In the genomic region with DNA sequence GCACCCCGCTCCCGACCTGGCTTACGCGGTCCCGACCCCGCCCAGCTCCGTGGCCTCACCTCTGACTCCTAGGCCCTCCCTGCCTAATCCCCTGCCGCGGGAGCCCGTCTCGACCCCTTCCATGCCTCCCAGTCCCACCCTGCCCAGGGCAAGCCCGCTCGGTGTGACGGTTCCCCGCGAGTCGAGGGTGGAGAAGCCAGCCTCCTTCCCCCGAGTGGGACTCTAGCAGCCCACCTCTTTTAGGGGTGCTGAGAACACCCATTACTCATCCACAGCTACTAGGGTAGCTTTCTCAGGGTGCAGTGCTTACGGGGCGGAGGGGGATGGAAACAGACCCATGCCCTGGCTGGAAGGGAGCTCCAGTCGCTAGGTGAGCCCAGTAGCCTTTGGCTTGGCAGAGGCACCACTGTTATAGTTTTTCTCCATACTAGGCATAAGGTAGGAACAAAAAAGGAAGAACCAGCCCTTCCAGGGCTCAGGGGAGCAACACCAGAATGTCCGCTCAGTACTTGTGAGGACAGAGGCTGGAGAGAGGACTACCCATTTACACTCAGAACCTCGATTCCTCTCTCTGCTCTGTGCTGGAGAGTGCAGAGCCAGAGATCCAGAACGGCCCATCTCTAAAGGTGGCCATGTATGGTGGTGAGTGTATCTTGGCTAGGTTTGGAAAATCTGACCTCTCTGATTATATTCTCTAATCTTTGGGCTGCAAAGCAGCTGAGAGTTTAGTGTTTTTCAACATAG, we compare ENCODE assay signal across 8 cellular contexts. TPM values are rescaled to one million over a fixed set of nuclear protein-coding genes. Genes with fewer than 3 reads are reported as not detected.
A peak's percentile ranks its signal among the peaks of the same experiment; 100 is the strongest.
DNase-seq lines count a peak whose midpoint lies in the region; ATAC-seq and TF ChIP-seq lines count a peak whose summit lies in the region.

No MANE protein-coding gene starts in this region.

- DNase-seq in ELF-1 (ENCODE audit: low read depth, low spot score) (peak; percentile 29), ascending aorta (ENCODE audit: low spot score in 2 of 2) (peak in 1 of 2 donors; percentile 72), A172 (ENCODE audit: low spot score) (no peak)
- no peak for DNase-seq in Jurkat, Clone E6-1 (ENCODE audit: low read depth, low spot score)

- ATAC-seq in GM21515 (IDR thresholded peaks at IDR 0.05; ENCODE audit: unreplicated experiment) (no peak), HG03469 (IDR thresholded peaks at IDR 0.05; ENCODE audit: unreplicated experiment) (no peak)

- H3K4me3 ChIP-seq in Jurkat, Clone E6-1 (ENCODE audit: low read length), result peak overlapping the region; percentile 87
- H3K4me3 ChIP-seq in ascending aorta (peak overlapping the region; percentile 71 to 85), iPS-18a (ENCODE audit: low read length) (peak overlapping the region; percentile 73), skeletal muscle satellite cell (ENCODE audit: low read length) (peak overlapping the region; percentile 89)

- H3K4me1 ChIP-seq in ascending aorta, result peaks cover 0 to 4% of the 10 kb centered on the region in 2 donors
- peaks cover 4% of the 10 kb centered on the region for H3K4me1 ChIP-seq in iPS-18a (ENCODE audit: control insufficient read depth, low read depth, low read length)
- H3K4me1 ChIP-seq in skeletal muscle satellite cell (ENCODE audit: control insufficient read depth, insufficient read depth, low read length), result peaks cover 9% of the 10 kb centered on the region

- TF ChIP-seq CTCF in ascending aorta (IDR thresholded peaks at IDR 0.05), result no peak

- H3K9ac ChIP-seq in iPS-18a (ENCODE audit: low read length), result peak overlapping the region; percentile 71
- peak overlapping the region; percentile 81 for H3K9ac ChIP-seq in skeletal muscle satellite cell (ENCODE audit: low read depth, low read length)

- H3K27me3 ChIP-seq in ascending aorta (no peaks in the 10 kb centered on the region), iPS-18a (ENCODE audit: control insufficient read depth, insufficient read depth, low read length) (no peaks in the 10 kb centered on the region), skeletal muscle satellite cell (ENCODE audit: control insufficient read depth, insufficient read depth, low read length) (no peaks in the 10 kb centered on the region)

- intact Hi-C loops in ascending aorta (cut with DNase I), result loop anchor here (2.0 kb wide), 1 partner anchor 27 kb away; a partner anchor contains a TSS

- H3K4me2 ChIP-seq in skeletal muscle satellite cell (ENCODE audit: low read length), result peak overlapping the region; percentile 99

- H3K36me3 ChIP-seq in ascending aorta, result peaks cover 24 to 34% of the 10 kb centered on the region in 2 donors
- H3K36me3 ChIP-seq in iPS-18a (ENCODE audit: control insufficient read depth, low read depth, low read length), result peaks cover 31% of the 10 kb centered on the region
- H3K36me3 ChIP-seq in skeletal muscle satellite cell (ENCODE audit: insufficient read depth, low read length), result peaks cover 11% of the 10 kb centered on the region

- no peaks in the 10 kb centered on the region for H3K9me3 ChIP-seq in ascending aorta
- no peaks in the 10 kb centered on the region for H3K9me3 ChIP-seq in iPS-18a (ENCODE audit: control insufficient read depth, low read depth, low read length)
- H3K9me3 ChIP-seq in skeletal muscle satellite cell (replicated peaks; ENCODE audit: low read length), result no peaks in the 10 kb centered on the region

- H3K27ac ChIP-seq in ascending aorta, result peak overlapping the region; percentile 85 to 93
- no peak overlapping the region for H3K27ac ChIP-seq in iPS-18a (ENCODE audit: low read length)

RNA-seq across cellular contexts. Expression of a gene that starts 0.6 kb away (rescaled TPM):
- 42.4 TPM for polyA plus RNA-seq in Jurkat, Clone E6-1 (2012; ENCODE audit: insufficient read depth, insufficient read length)
- 2.1 TPM for total RNA-seq in ascending aorta
- total RNA-seq in skeletal muscle satellite cell (2012; rRNA removed), result 15.7 and 18.8 TPM in 2 replicates
- total RNA-seq in A172 (2014; rRNA removed; shearing (Covaris generic)), result 41.4 and 44.3 TPM in 2 replicates

RNA-seq across cellular contexts. Expression of a gene that starts 19.3 kb away (rescaled TPM):
- 39.2 TPM for polyA plus RNA-seq in Jurkat, Clone E6-1 (2012; ENCODE audit: insufficient read depth, insufficient read length)
- total RNA-seq in ascending aorta, result 74.1 TPM
- total RNA-seq in skeletal muscle satellite cell (2012; rRNA removed), result 36.0 and 55.5 TPM in 2 replicates
- 53.8 and 57.7 TPM in 2 replicates for total RNA-seq in A172 (2014; rRNA removed; shearing (Covaris generic))

RNA-seq across cellular contexts. Expression of a gene that starts 19.4 kb away (rescaled TPM):
- polyA plus RNA-seq in Jurkat, Clone E6-1 (2012; ENCODE audit: insufficient read depth, insufficient read length), result 389 TPM
- 158 TPM for total RNA-seq in ascending aorta
- total RNA-seq in skeletal muscle satellite cell (2012; rRNA removed), result 237 and 262 TPM in 2 replicates
- 334 and 356 TPM in 2 replicates for total RNA-seq in A172 (2014; rRNA removed; shearing (Covaris generic))

RNA-seq across cellular contexts. Expression of a gene that starts 26.3 kb away (rescaled TPM):
- polyA plus RNA-seq in Jurkat, Clone E6-1 (2012; ENCODE audit: insufficient read depth, insufficient read length), result 1.4 TPM
- total RNA-seq in ascending aorta, result 301 TPM
- total RNA-seq in skeletal muscle satellite cell (2012; rRNA removed), result 38.0 and 43.3 TPM in 2 replicates
- 0.10 and 0.47 TPM in 2 replicates for total RNA-seq in A172 (2014; rRNA removed; shearing (Covaris generic))

RNA-seq across cellular contexts. Expression of a gene that starts 34.5 kb away (rescaled TPM):
- polyA plus RNA-seq in Jurkat, Clone E6-1 (2012; ENCODE audit: insufficient read depth, insufficient read length), result 16.0 TPM
- 0.85 TPM for total RNA-seq in ascending aorta
- 0.25 and 1.3 TPM in 2 replicates for total RNA-seq in skeletal muscle satellite cell (2012; rRNA removed)
- total RNA-seq in A172 (2014; rRNA removed; shearing (Covaris generic)), result 8.7 and 10.3 TPM in 2 replicates

Comparison
In these comparisons a context has a peak if more than half of its experiments do, and no peak if none do; other contexts are left out.
1. RNA of a gene that starts 0.6 kb away (total RNA-seq): 41.4 to 44.3 TPM in A172; 2.1 TPM in ascending aorta (single experiment); every median in the first group is over 10 times any median in the second.
2. Peak in every context shown above with its lines, with median percentiles within 50 percentile points of each other: H3K4me3 ChIP-seq.